1 cellular context compared by ENCODE assay signal in genomic region chr22:42419328-42419881, GRCh38.
TF ChIP-seq lines count a peak whose summit lies in the region.

No MANE protein-coding gene starts in this region.

TF ChIP-seq in GM12878, 131 proteins besides CTCF, POLR2A, EP300 and RAD21 (continued from another document and continues in another):
- TF ChIP-seq, protein P1, sequence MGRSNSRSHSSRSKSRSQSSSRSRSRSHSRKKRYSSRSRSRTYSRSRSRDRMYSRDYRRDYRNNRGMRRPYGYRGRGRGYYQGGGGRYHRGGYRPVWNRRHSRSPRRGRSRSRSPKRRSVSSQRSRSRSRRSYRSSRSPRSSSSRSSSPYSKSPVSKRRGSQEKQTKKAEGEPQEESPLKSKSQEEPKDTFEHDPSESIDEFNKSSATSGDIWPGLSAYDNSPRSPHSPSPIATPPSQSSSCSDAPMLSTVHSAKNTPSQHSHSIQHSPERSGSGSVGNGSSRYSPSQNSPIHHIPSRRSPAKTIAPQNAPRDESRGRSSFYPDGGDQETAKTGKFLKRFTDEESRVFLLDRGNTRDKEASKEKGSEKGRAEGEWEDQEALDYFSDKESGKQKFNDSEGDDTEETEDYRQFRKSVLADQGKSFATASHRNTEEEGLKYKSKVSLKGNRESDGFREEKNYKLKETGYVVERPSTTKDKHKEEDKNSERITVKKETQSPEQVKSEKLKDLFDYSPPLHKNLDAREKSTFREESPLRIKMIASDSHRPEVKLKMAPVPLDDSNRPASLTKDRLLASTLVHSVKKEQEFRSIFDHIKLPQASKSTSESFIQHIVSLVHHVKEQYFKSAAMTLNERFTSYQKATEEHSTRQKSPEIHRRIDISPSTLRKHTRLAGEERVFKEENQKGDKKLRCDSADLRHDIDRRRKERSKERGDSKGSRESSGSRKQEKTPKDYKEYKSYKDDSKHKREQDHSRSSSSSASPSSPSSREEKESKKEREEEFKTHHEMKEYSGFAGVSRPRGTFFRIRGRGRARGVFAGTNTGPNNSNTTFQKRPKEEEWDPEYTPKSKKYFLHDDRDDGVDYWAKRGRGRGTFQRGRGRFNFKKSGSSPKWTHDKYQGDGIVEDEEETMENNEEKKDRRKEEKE (IDR thresholded peaks at IDR 0.05), result no peak
- TF ChIP-seq JUND (IDR thresholded peaks at IDR 0.05; ENCODE audit: low read depth, low read length) (no peak), PML (IDR thresholded peaks at IDR 0.05; ENCODE audit: low read length) (no peak), BRCA1 (IDR thresholded peaks at IDR 0.05; ENCODE audit: low read depth, low read length) (no peak), PAX8 (IDR thresholded peaks at IDR 0.05) (no peak), IRF5 (IDR thresholded peaks at IDR 0.05; ENCODE audit: borderline replicate concordance) (no peak), ZNF207 (IDR thresholded peaks at IDR 0.05; ENCODE audit: borderline replicate concordance) (no peak), MEF2B (IDR thresholded peaks at IDR 0.05; ENCODE audit: partially characterized antibody, poor library complexity, severe bottlenecking) (peak; percentile 79), POLR2AphosphoS2 (IDR thresholded peaks at IDR 0.05; ENCODE audit: low read depth, low read length) (no peak), RFX5 (IDR thresholded peaks at IDR 0.05; ENCODE audit: low read depth, low read length) (no peak), NBN (IDR thresholded peaks at IDR 0.05) (peak; percentile 88), CREB1 (IDR thresholded peaks at IDR 0.05; ENCODE audit: low read depth) (no peak), TCF12 (IDR thresholded peaks at IDR 0.05; ENCODE audit: low read depth, low read length) (peak; percentile 70; the same call in 1 of the 2 replicates), CHD1 (IDR thresholded peaks at IDR 0.05; ENCODE audit: low read depth, low read length) (no peak), MTA2 (IDR thresholded peaks at IDR 0.05; ENCODE audit: low read depth) (peak; percentile 74), ASH2L (IDR thresholded peaks at IDR 0.05; ENCODE audit: borderline replicate concordance, low read depth) (no peak), POLR2AphosphoS5 (IDR thresholded peaks at IDR 0.05; ENCODE audit: low read length) (no peak), DPF2 (IDR thresholded peaks at IDR 0.05) (peak; percentile 93), RELA (IDR thresholded peaks at IDR 0.05; ENCODE audit: borderline replicate concordance, partially characterized antibody) (peak; percentile 75), REST (IDR thresholded peaks at IDR 0.05; ENCODE audit: low read depth, low read length) (no peak), MAX (IDR thresholded peaks at IDR 0.05; ENCODE audit: low read depth, low read length) (peak; percentile 21; the same call in 1 of the 2 replicates), KDM1A (IDR thresholded peaks at IDR 0.05; ENCODE audit: borderline replicate concordance) (no peak), HDGF (IDR thresholded peaks at IDR 0.05) (peak; percentile 35; the same call in 1 of the 2 replicates), CEBPB (IDR thresholded peaks at IDR 0.05; ENCODE audit: borderline replicate concordance in 1 of 2, low read depth in 2 of 2, low read length in 2 of 2) (no peak), MEF2A (IDR thresholded peaks at IDR 0.05; ENCODE audit: insufficient read depth, low read depth, low read length) (no peak), WRNIP1 (IDR thresholded peaks at IDR 0.05; ENCODE audit: borderline replicate concordance, low read depth, low read length) (no peak), ZBTB33 (IDR thresholded peaks at IDR 0.05) (no peak), CREM (IDR thresholded peaks at IDR 0.05; ENCODE audit: low read depth) (0 out of 2 replicates have a peak, but pooled peaks have one; percentile 31), SMAD1 (IDR thresholded peaks at IDR 0.05; ENCODE audit: low read depth, partially characterized antibody) (peak; percentile 18), HCFC1 (IDR thresholded peaks at IDR 0.05; ENCODE audit: low read length) (no peak), SMC3 (IDR thresholded peaks at IDR 0.05; ENCODE audit: borderline replicate concordance, low read length) (no peak), CBX3 (IDR thresholded peaks at IDR 0.05; ENCODE audit: borderline replicate concordance, low read depth) (no peak), RBBP5 (conservative IDR thresholded peaks at IDR 0.05) (no peak), HDAC2 (IDR thresholded peaks at IDR 0.05) (no peak), RUNX3 (IDR thresholded peaks at IDR 0.05; ENCODE audit: low read length) (no peak), IKZF2 (IDR thresholded peaks at IDR 0.05) (peak; percentile 97 to 98), TCF3 (IDR thresholded peaks at IDR 0.05; ENCODE audit: borderline replicate concordance, insufficient read depth, low read depth, low read length) (no peak), TBL1XR1 (IDR thresholded peaks at IDR 0.05; ENCODE audit: low read depth, low read length) (no peak), ETV6 (conservative IDR thresholded peaks at IDR 0.05 in 1 of 2, IDR thresholded peaks at IDR 0.05 in 1 of 2; ENCODE audit: borderline replicate concordance in 1 of 2, low read depth in 1 of 2) (no peak), EGR1 (IDR thresholded peaks at IDR 0.05; ENCODE audit: borderline replicate concordance in 1 of 2, low read depth in 2 of 2, low read length in 2 of 2) (peak in 1 of 2 experiments; percentile 54; a peak in 1 of 3 replicates), BMI1 (IDR thresholded peaks at IDR 0.05; ENCODE audit: borderline replicate concordance) (no peak), SIX5 (IDR thresholded peaks at IDR 0.05; ENCODE audit: low read depth, low read length, severe bottlenecking) (no peak), SUZ12 (IDR thresholded peaks at IDR 0.05; ENCODE audit: unreplicated experiment) (no peak), YY1 (IDR thresholded peaks at IDR 0.05; ENCODE audit: low read depth, low read length) (no peak), GABPA (IDR thresholded peaks at IDR 0.05; ENCODE audit: low read depth) (no peak), MXI1 (IDR thresholded peaks at IDR 0.05; ENCODE audit: low read depth, low read length) (no peak), MYB (IDR thresholded peaks at IDR 0.05; ENCODE audit: borderline replicate concordance, low read depth, low read length) (no peak), NFYA (IDR thresholded peaks at IDR 0.05; ENCODE audit: borderline replicate concordance, low read depth, low read length) (no peak), SREBF1 (IDR thresholded peaks at IDR 0.05; ENCODE audit: low read length) (no peak), HSF1 (IDR thresholded peaks at IDR 0.05; ENCODE audit: low read depth, low read length) (no peak), CBX5 (IDR thresholded peaks at IDR 0.05; ENCODE audit: low read depth) (no peak; the same call in 1 of the 2 replicates), SPI1 (IDR thresholded peaks at IDR 0.05; ENCODE audit: borderline replicate concordance, insufficient read depth, low read depth, low read length) (peak; percentile 93), SREBF2 (IDR thresholded peaks at IDR 0.05; ENCODE audit: low read length) (no peak), ESRRA (IDR thresholded peaks at IDR 0.05; ENCODE audit: low read length) (no peak), NR2C1 (IDR thresholded peaks at IDR 0.05) (peak; percentile 78), SMARCA5 (IDR thresholded peaks at IDR 0.05) (peak; percentile 49)
- TF ChIP-seq, protein P2, sequence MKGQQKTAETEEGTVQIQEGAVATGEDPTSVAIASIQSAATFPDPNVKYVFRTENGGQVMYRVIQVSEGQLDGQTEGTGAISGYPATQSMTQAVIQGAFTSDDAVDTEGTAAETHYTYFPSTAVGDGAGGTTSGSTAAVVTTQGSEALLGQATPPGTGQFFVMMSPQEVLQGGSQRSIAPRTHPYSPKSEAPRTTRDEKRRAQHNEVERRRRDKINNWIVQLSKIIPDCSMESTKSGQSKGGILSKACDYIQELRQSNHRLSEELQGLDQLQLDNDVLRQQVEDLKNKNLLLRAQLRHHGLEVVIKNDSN (IDR thresholded peaks at IDR 0.05; ENCODE audit: borderline replicate concordance, extremely low read length, insufficient read depth, low read depth, low read length), result peak; percentile 41
- TF ChIP-seq, protein P3, sequence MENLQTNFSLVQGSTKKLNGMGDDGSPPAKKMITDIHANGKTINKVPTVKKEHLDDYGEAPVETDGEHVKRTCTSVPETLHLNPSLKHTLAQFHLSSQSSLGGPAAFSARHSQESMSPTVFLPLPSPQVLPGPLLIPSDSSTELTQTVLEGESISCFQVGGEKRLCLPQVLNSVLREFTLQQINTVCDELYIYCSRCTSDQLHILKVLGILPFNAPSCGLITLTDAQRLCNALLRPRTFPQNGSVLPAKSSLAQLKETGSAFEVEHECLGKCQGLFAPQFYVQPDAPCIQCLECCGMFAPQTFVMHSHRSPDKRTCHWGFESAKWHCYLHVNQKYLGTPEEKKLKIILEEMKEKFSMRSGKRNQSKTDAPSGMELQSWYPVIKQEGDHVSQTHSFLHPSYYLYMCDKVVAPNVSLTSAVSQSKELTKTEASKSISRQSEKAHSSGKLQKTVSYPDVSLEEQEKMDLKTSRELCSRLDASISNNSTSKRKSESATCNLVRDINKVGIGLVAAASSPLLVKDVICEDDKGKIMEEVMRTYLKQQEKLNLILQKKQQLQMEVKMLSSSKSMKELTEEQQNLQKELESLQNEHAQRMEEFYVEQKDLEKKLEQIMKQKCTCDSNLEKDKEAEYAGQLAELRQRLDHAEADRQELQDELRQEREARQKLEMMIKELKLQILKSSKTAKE (IDR thresholded peaks at IDR 0.05; ENCODE audit: low read depth, poor library complexity, severe bottlenecking), result peak; percentile 58
- TF ChIP-seq, protein P4, sequence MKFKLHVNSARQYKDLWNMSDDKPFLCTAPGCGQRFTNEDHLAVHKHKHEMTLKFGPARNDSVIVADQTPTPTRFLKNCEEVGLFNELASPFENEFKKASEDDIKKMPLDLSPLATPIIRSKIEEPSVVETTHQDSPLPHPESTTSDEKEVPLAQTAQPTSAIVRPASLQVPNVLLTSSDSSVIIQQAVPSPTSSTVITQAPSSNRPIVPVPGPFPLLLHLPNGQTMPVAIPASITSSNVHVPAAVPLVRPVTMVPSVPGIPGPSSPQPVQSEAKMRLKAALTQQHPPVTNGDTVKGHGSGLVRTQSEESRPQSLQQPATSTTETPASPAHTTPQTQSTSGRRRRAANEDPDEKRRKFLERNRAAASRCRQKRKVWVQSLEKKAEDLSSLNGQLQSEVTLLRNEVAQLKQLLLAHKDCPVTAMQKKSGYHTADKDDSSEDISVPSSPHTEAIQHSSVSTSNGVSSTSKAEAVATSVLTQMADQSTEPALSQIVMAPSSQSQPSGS (IDR thresholded peaks at IDR 0.05; ENCODE audit: low read length), result peak; percentile 25; the same call in 1 of the 2 replicates
